10 cellular contexts compared by ENCODE assay signal in the genomic region with DNA sequence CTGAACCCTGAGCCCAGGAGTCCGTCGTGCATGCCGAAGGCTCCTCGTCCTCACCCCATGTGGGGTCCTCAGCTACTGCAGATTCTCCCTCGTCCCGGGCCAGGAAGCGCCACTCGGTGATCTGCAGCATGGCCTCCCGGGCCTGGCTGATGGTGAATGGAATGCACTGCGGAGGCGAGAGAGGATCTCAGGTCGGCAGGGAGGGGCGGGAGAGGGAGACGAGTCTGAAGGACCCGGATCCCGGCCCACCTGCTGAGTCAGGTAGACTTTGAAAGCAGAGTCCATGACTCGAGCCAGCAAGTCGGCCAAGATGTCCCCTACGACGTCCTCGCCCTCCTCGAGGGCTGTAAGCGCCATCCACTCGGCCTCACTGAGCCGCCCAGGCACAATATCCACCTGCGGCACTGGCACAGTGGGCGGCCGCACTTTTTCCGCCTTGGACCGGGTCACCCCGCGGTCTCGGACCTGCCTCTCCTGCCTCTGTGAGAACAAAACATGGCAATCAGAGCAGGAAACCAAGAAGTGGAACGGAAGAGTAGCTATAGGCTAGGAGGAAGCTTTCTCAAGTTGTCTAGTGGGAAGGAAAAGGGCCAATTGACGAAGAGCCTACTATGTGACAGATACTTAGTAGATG. TPM values are rescaled to one million over a fixed set of nuclear protein-coding genes. Genes with fewer than 3 reads are reported as not detected.
DNase-seq lines count a peak whose midpoint lies in the region; ATAC-seq and TF ChIP-seq lines count a peak whose summit lies in the region.
"Had no signal": no experiment of that assay in that cellular context is flagged by ENCODE, and none has a peak within 500 bp of the region (broad histone marks: within the 10 kb centered on the region; RNA-seq: fewer than 3 reads in every experiment).

No MANE protein-coding gene starts in this region.

- peak overlapping the region; percentile 70 for H3K4me3 Mint-ChIP-seq in Calu3 (ENCODE audit: low read depth, unreplicated experiment)

- no peaks in the 10 kb centered on the region for H3K9me3 Mint-ChIP-seq in Calu3 (ENCODE audit: low read depth, unreplicated experiment)

- no peak for TF ChIP-seq CTCF in Calu3 (IDR thresholded peaks at IDR 0.05; ENCODE audit: unreplicated experiment)
- no peak for TF ChIP-seq CTCF in esophagus squamous epithelium (IDR thresholded peaks at IDR 0.05)
- no peak for TF ChIP-seq CTCF in prostate gland (IDR thresholded peaks at IDR 0.05)

- peaks cover 13% of the 10 kb centered on the region for H3K36me3 Mint-ChIP-seq in Calu3 (ENCODE audit: insufficient read depth, unreplicated experiment)

- TF ChIP-seq POLR2A in esophagus squamous epithelium (IDR thresholded peaks at IDR 0.05) = no peak
- no peak for TF ChIP-seq POLR2A in prostate gland (IDR thresholded peaks at IDR 0.05)

- peak overlapping the region; percentile 33 to 74 (median 50) for H3K4me3 ChIP-seq in esophagus squamous epithelium
- peak overlapping the region; percentile 34 to 42 for H3K4me3 ChIP-seq in prostate gland
- H3K4me3 ChIP-seq: SJSA1 had no signal

- intact Hi-C loops in Calu3 (cut with micrococcal nuclease; ENCODE audit: unreplicated experiment) = no loop called here
- intact Hi-C loops in esophagus squamous epithelium (cut with DNase I) = no loop called here
- intact Hi-C loops in prostate gland (cut with DNase I) = no loop called here

- H3K4me1 Mint-ChIP-seq in Calu3 (ENCODE audit: low read depth, unreplicated experiment) = peaks cover 26% of the 10 kb centered on the region

- WGBS in esophagus squamous epithelium, 2 donors = 63 to 77% methylated on average over 15 to 23 of the region's 35 CpGs
- WGBS in prostate gland = 56% methylated on average over 35 of the region's 35 CpGs

- H3K27me3 ChIP-seq in esophagus squamous epithelium (peaks cover 0 to 25% (median 0%) of the 10 kb centered on the region in 4 donors), prostate gland (replicated peaks; ENCODE audit: insufficient read depth) (no peaks in the 10 kb centered on the region)

- peaks cover 28% of the 10 kb centered on the region for H3K27me3 Mint-ChIP-seq in Calu3 (ENCODE audit: unreplicated experiment)

- H3K36me3 ChIP-seq in esophagus squamous epithelium = no peaks in the 10 kb centered on the region
- no peaks in the 10 kb centered on the region for H3K36me3 ChIP-seq in prostate gland
- H3K36me3 ChIP-seq: SJSA1 had no signal

- peaks cover 20 to 38% (median 22%) of the 10 kb centered on the region in 3 donors for H3K4me1 ChIP-seq in esophagus squamous epithelium
- H3K4me1 ChIP-seq in prostate gland (replicated peaks) = peaks cover 5% of the 10 kb centered on the region

- CTCF ChIA-PET in Calu3 (lab: Charles Lee) = no interaction called here

- H3K27ac ChIP-seq in esophagus squamous epithelium = peak overlapping the region in 3 of 4 donors; percentile 5 to 54 (median 43)
- H3K27ac ChIP-seq in prostate gland = no peak overlapping the region
- H3K27ac ChIP-seq: SJSA1 had no signal

- no peaks in the 10 kb centered on the region for H3K9me3 ChIP-seq in esophagus squamous epithelium
- H3K9me3 ChIP-seq in prostate gland = no peaks in the 10 kb centered on the region
- H3K9me3 ChIP-seq: SJSA1 had no signal

- no peak overlapping the region for H3K27ac Mint-ChIP-seq in Calu3 (ENCODE audit: unreplicated experiment)

- no TSS peak for BruUV-seq in Calu3 (replicated peaks; lab: Mats Ljungman, UMichigan)

- no peak for ATAC-seq in GM19351 (IDR thresholded peaks at IDR 0.05; ENCODE audit: unreplicated experiment)

- DNase-seq in Calu3 = no peak
- DNase-seq in NCI-H69 (lab: John Stamatoyannopoulos, UW) = peak; percentile 49
- no peak for DNase-seq in esophagus squamous epithelium (lab: John Stamatoyannopoulos, UW)
- no peak for DNase-seq in prostate gland (ENCODE audit: low spot score)
- no peak for DNase-seq in NCI-H82 (lab: John Stamatoyannopoulos, UW)
- DNase-seq in NCI-H524 treated with DMSO at 0.1 percent for 48 hours (lab: John Stamatoyannopoulos, UW) = no peak
- no peak for DNase-seq in EL
- DNase-seq: KBM-7 had no signal

RNA-seq across cellular contexts. Expression of a gene that starts 5.5 kb away (rescaled TPM):
- total RNA-seq in Calu3 (2022) (4.0 and 5.7 TPM in 2 replicates), esophagus squamous epithelium (under 1 TPM; 0.22 to 0.76 (median 0.59) TPM), prostate gland (1 to 10 TPM; 6.1 to 6.8 TPM)

RNA-seq across cellular contexts. Expression of a gene that starts 5.7 kb away (rescaled TPM):
- total RNA-seq in Calu3 (2022) (30.5 and 32.3 TPM in 2 replicates), esophagus squamous epithelium (1 to 10 TPM; 3.1 to 9.1 (median 6.0) TPM), prostate gland (10 to 100 TPM; 11.4 to 19.4 TPM)

RNA-seq across cellular contexts. Expression of a gene that starts 25.9 kb away (rescaled TPM):
- 97.6 and 103 TPM in 2 replicates for total RNA-seq in Calu3 (2022)
- total RNA-seq in esophagus squamous epithelium = 10 to 100 TPM; 20.2 to 37.8 (median 27.9) TPM
- 10 to 100 TPM; 24.5 to 26.0 TPM for total RNA-seq in prostate gland

RNA-seq across cellular contexts. Expression of a gene that starts 35.8 kb away (rescaled TPM):
- total RNA-seq in Calu3 (2022) (113 and 129 TPM in 2 replicates), esophagus squamous epithelium (10 to 100 TPM; 67.1 to 80.1 (median 75.0) TPM), prostate gland (100 to 1,000 TPM in 1 of 2 donors, 10 to 100 TPM in 1; 93.9 to 294 TPM)

RNA-seq across cellular contexts. Expression of a gene that starts 39.0 kb away (rescaled TPM):
- total RNA-seq in Calu3 (2022) (41.7 and 42.1 TPM in 2 replicates), esophagus squamous epithelium (10 to 100 TPM in 3 of 4 donors, 1 to 10 TPM in 1; 5.4 to 41.9 (median 20.3) TPM), prostate gland (10 to 100 TPM; 28.3 to 46.7 TPM)

Comparison
In these comparisons a context has a peak if more than half of its experiments do, and no peak if none do; other contexts are left out.
1. H3K27ac ChIP-seq: peak in esophagus squamous epithelium (3 of 4); none in prostate gland (0 of 2).